In the genomic region with DNA sequence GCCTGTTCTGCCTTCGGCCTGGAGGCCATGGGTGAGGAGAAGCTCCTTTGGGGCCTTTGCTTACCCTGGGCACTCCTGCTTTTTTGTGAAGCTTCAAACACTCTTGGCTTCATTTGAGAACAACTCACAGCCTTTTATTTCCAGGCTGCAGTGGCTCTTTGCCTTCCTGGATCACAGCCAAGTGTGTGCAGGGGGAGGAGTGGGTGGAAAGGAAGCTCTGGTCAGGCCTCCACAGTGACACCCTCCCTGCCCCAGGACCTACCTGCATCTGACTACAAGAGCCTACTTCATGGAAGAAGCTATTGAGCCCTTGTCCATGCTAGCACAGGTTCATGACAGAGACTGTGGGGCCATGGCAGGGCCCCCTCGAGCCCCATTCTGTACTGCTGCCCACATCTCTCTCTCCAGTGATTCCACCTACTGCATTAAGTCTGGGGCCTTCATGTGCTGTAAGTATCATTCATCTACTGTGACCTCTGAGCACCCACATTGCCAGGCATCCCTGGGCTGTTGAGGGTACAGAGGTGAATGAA, we compare ENCODE assay signal across 18 cellular contexts. TPM values are rescaled to one million over a fixed set of nuclear protein-coding genes. Genes with fewer than 3 reads are reported as not detected.
A peak's percentile ranks its signal among the peaks of the same experiment; 100 is the strongest.
DNase-seq lines count a peak whose midpoint lies in the region; ATAC-seq and TF ChIP-seq lines count a peak whose summit lies in the region.
"Had no signal": no experiment of that assay in that cellular context is flagged by ENCODE, and none has a peak within 500 bp of the region (broad histone marks: within the 10 kb centered on the region; RNA-seq: fewer than 3 reads in every experiment).

No MANE protein-coding gene starts in this region.

- no peaks in the 10 kb centered on the region for H3K36me3 ChIP-seq in heart left ventricle
- H3K36me3 ChIP-seq in upper lobe of right lung = no peaks in the 10 kb centered on the region

- H3K27me3 ChIP-seq in heart left ventricle = no peaks in the 10 kb centered on the region
- H3K27me3 ChIP-seq in upper lobe of right lung = no peaks in the 10 kb centered on the region

- no peak for TF ChIP-seq POLR2A in heart left ventricle (IDR thresholded peaks at IDR 0.05)

- H3K4me1 ChIP-seq in heart left ventricle (no peaks in the 10 kb centered on the region), upper lobe of right lung (no peaks in the 10 kb centered on the region)

- H3K9me3 ChIP-seq in heart left ventricle = no peaks in the 10 kb centered on the region
- H3K9me3 ChIP-seq in upper lobe of right lung = no peaks in the 10 kb centered on the region

- no peak overlapping the region for H3K4me3 ChIP-seq in heart left ventricle
- no peak overlapping the region for H3K4me3 ChIP-seq in fibroblast of mammary gland (ENCODE audit: control insufficient read depth, low read depth, low read length)
- H3K4me3 ChIP-seq in upper lobe of right lung = no peak overlapping the region
- H3K4me3 ChIP-seq: GM23338 had no signal

- H3K27ac ChIP-seq in heart left ventricle (no peak overlapping the region), upper lobe of right lung (no peak overlapping the region)
- H3K27ac ChIP-seq: RWPE1 had no signal

- 44 to 88% (median 59%) methylated on average over 1 to 2 of the region's 2 CpGs for WGBS in heart left ventricle, 4 donors

- DNase-seq in heart left ventricle (peak in 1 of 5 donors; percentile 43), cardiac septum (ENCODE audit: low spot score) (no peak), HT-29 (ENCODE audit: low spot score) (peak; percentile 22), fibroblast of mammary gland (ENCODE audit: low read depth) (peak; percentile 3), upper lobe of right lung (no peak), SKM-1 treated with dmso at 0.1 percent for 144 hours (lab: John Stamatoyannopoulos, UW; ENCODE audit: unreplicated experiment) (no peak), NCI-H82 (lab: John Stamatoyannopoulos, UW) (no peak), NCI-H748 (lab: John Stamatoyannopoulos, UW; ENCODE audit: unreplicated experiment) (no peak)
- DNase-seq: activated naive CD4-positive, alpha-beta T cell treated with Interleukin-2 at 50 U/mL for 16 hours; kidney glomerular epithelial cell; retina; stimulated activated naive CD4-positive, alpha-beta T cell treated with Interleukin-2 at 50 U/mL for 16 hours; T-helper 9 cell had no signal

- intact Hi-C loops in heart left ventricle (cut with DNase I) = no loop called here
- intact Hi-C loops in cardiac septum (cut with DNase I) = no loop called here
- intact Hi-C loops in upper lobe of right lung (cut with DNase I) = no loop called here

- ATAC-seq in heart left ventricle (peak in 3 of 4 donors; percentile 18 to 47 (median 30)), upper lobe of right lung (peak; percentile 44)
- ATAC-seq: GM23338; naive thymus-derived CD4-positive, alpha-beta T cell had no signal

- TF ChIP-seq CTCF in heart left ventricle (IDR thresholded peaks at IDR 0.05) = no peak
- no peak for TF ChIP-seq CTCF in fibroblast of mammary gland (conservative IDR thresholded peaks at IDR 0.05; ENCODE audit: control insufficient read depth, insufficient read depth, low read depth, low read length)
- no peak for TF ChIP-seq CTCF in upper lobe of right lung (IDR thresholded peaks at IDR 0.05)

RNA-seq across cellular contexts. Expression of a gene that starts 52.3 kb away (rescaled TPM):
- total RNA-seq in heart left ventricle (not detected), cardiac septum (not detected), upper lobe of right lung (not detected)
- not detected for polyA plus RNA-seq in heart left ventricle
- not detected in 2 replicates for total RNA-seq in HT-29 (2014; rRNA removed; shearing (Covaris generic))
- total RNA-seq: glomerular endothelial cell, NCI-H460 had no signal
- polyA plus RNA-seq: naive thymus-derived CD4-positive, alpha-beta T cell had no signal

Comparison
In these comparisons a context has a peak if more than half of its experiments do, and no peak if none do; other contexts are left out.
1. DNase-seq: peak in HT-29 (single experiment) and fibroblast of mammary gland (single experiment); none in cardiac septum (single experiment), upper lobe of right lung (single experiment), SKM-1 treated with dmso at 0.1 percent for 144 hours (single experiment), NCI-H82 (single experiment) and NCI-H748 (single experiment).